9 cellular contexts compared by ENCODE assay signal in genomic region chr9:133683494-133684460, GRCh38. TPM values are rescaled to one million over a fixed set of nuclear protein-coding genes. Genes with fewer than 3 reads are reported as not detected.
A peak's percentile ranks its signal among the peaks of the same experiment; 100 is the strongest.
DNase-seq lines count a peak whose midpoint lies in the region; ATAC-seq, FAIRE-seq and TF ChIP-seq lines count a peak whose summit lies in the region.
"Had no signal": no experiment of that assay in that cellular context is flagged by ENCODE, and none has a peak within 500 bp of the region (broad histone marks: within the 10 kb centered on the region; RNA-seq: fewer than 3 reads in every experiment).

No MANE protein-coding gene starts in this region.

- H3K4me3 Mint-ChIP-seq in T-helper 1 cell treated with Interleukin-12 subunit alpha and Interleukin-12 subunit beta and Interleukin-4 antibody, amounts not matched to agents 30 μg/mL and 1 μg/mL, for 36 hours: peak overlapping the region; percentile 88
- H3K4me3 Mint-ChIP-seq in activated naive CD8-positive, alpha-beta T cell: peak overlapping the region; percentile 82
- no peak overlapping the region for H3K4me3 Mint-ChIP-seq in type B pancreatic cell

- no peaks in the 10 kb centered on the region for H3K36me3 ChIP-seq in left lung

- no peaks in the 10 kb centered on the region for H3K27me3 Mint-ChIP-seq in T-helper 1 cell treated with Interleukin-12 subunit alpha and Interleukin-12 subunit beta and Interleukin-4 antibody, amounts not matched to agents 30 μg/mL and 1 μg/mL, for 36 hours (ENCODE audit: low read depth)
- H3K27me3 Mint-ChIP-seq in activated naive CD8-positive, alpha-beta T cell: no peaks in the 10 kb centered on the region
- no peaks in the 10 kb centered on the region for H3K27me3 Mint-ChIP-seq in type B pancreatic cell

- TF ChIP-seq CTCF in left lung (IDR thresholded peaks at IDR 0.05) (no peak), D721Med (IDR thresholded peaks at IDR 0.05; ENCODE audit: insufficient read depth, missing control alignments) (no peak), type B pancreatic cell (conservative IDR thresholded peaks at IDR 0.05) (no peak)

- peaks cover 19% of the 10 kb centered on the region for H3K4me1 Mint-ChIP-seq in T-helper 1 cell treated with Interleukin-12 subunit alpha and Interleukin-12 subunit beta and Interleukin-4 antibody, amounts not matched to agents 30 μg/mL and 1 μg/mL, for 36 hours (ENCODE audit: low read depth)
- peaks cover 22% of the 10 kb centered on the region for H3K4me1 Mint-ChIP-seq in activated naive CD8-positive, alpha-beta T cell (ENCODE audit: low read depth)
- peaks cover 16% of the 10 kb centered on the region for H3K4me1 Mint-ChIP-seq in type B pancreatic cell (ENCODE audit: unreplicated experiment)

- no peaks in the 10 kb centered on the region for H3K9me3 ChIP-seq in left lung

- intact Hi-C loops in left lung (cut with DNase I): no loop called here

- H3K4me3 ChIP-seq in left lung: no peak overlapping the region

- no peaks in the 10 kb centered on the region for H3K36me3 Mint-ChIP-seq in T-helper 1 cell treated with Interleukin-12 subunit alpha and Interleukin-12 subunit beta and Interleukin-4 antibody, amounts not matched to agents 30 μg/mL and 1 μg/mL, for 36 hours (ENCODE audit: low read depth)
- H3K36me3 Mint-ChIP-seq in activated naive CD8-positive, alpha-beta T cell: no peaks in the 10 kb centered on the region
- H3K36me3 Mint-ChIP-seq in type B pancreatic cell: no peaks in the 10 kb centered on the region

- peak overlapping the region; percentile 59 to 70 for H3K27ac ChIP-seq in left lung

- DNase-seq in left lung: peak in 1 of 2 donors; percentile 77
- peak; percentile 63 to 88 (median 74) for DNase-seq in stimulated activated naive CD4-positive, alpha-beta T cell (lab: John Stamatoyannopoulos, UW)
- no peak for DNase-seq in D721Med (ENCODE audit: insufficient read length, low spot score)
- DNase-seq in middle frontal gyrus (ENCODE audit: extremely low spot score, low spot score): no peak
- DNase-seq in NCI-H2171 (lab: John Stamatoyannopoulos, UW): no peak
- DNase-seq in type B pancreatic cell (ENCODE audit: extremely low spot score, unreplicated experiment): no peak
- DNase-seq: NCI-H748 treated with DMSO at 0.1 percent for 48 hours had no signal

- peak overlapping the region; percentile 99 for H3K27ac Mint-ChIP-seq in T-helper 1 cell treated with Interleukin-12 subunit alpha and Interleukin-12 subunit beta and Interleukin-4 antibody, amounts not matched to agents 30 μg/mL and 1 μg/mL, for 36 hours
- peak overlapping the region; percentile 96 for H3K27ac Mint-ChIP-seq in activated naive CD8-positive, alpha-beta T cell
- no peak overlapping the region for H3K27ac Mint-ChIP-seq in type B pancreatic cell

- no peak for FAIRE-seq in D721Med (lab: Jason Lieb, UNC)

- ATAC-seq in left lung: peak; percentile 37

- no peaks in the 10 kb centered on the region for H3K9me3 Mint-ChIP-seq in T-helper 1 cell treated with Interleukin-12 subunit alpha and Interleukin-12 subunit beta and Interleukin-4 antibody, amounts not matched to agents 30 μg/mL and 1 μg/mL, for 36 hours
- no peaks in the 10 kb centered on the region for H3K9me3 Mint-ChIP-seq in activated naive CD8-positive, alpha-beta T cell (ENCODE audit: low read depth)
- no peaks in the 10 kb centered on the region for H3K9me3 Mint-ChIP-seq in type B pancreatic cell

- peaks cover 10 to 25% of the 10 kb centered on the region in 2 donors for H3K4me1 ChIP-seq in left lung

- no peaks in the 10 kb centered on the region for H3K27me3 ChIP-seq in left lung

RNA-seq across cellular contexts. Expression of gene DBH, which starts 47.6 kb away (rescaled TPM):
- total RNA-seq in left lung (under 1 TPM; 0.08 to 0.23 TPM), type B pancreatic cell (ENCODE audit: low replicate concordance) (0.10 and 0.12 TPM in 2 replicates)

RNA-seq across cellular contexts. Expression of gene SARDH, which starts 54.4 kb away (rescaled TPM):
- 1 to 10 TPM; 3.9 to 5.9 TPM for total RNA-seq in left lung
- 0.76 and 6.8 TPM in 2 replicates for total RNA-seq in type B pancreatic cell (ENCODE audit: low replicate concordance)

Comparison
In these comparisons a context has a peak if more than half of its experiments do, and no peak if none do; other contexts are left out.
1. DNase-seq: peak in stimulated activated naive CD4-positive, alpha-beta T cell (6 of 6); none in D721Med (single experiment), middle frontal gyrus (single experiment), NCI-H2171 (single experiment) and type B pancreatic cell (single experiment).